ENCODE assay signal across 1 cellular context in the genomic region with DNA sequence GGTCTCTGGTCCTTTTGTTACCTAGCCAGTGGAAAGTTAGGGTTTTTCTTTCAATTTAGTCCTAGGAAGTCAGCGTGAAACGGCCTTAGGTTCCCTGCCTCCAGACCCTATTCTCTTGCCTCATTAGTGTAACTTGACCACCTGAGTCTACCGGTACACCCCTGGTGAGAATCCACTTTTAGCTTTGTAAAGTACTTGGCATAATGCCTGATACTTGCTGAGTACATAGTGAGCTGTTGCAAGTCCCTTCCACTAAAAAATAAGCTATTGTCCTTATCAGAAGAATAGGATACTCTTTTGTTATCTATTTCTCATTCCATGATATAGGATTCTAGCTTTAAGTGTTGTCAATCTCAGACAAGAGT.
TF ChIP-seq lines count a peak whose summit lies in the region.

No MANE protein-coding gene starts in this region.

TF ChIP-seq in GM23338, 12 proteins besides CTCF, POLR2A, EP300 and RAD21 (continued from another document):
- TF ChIP-seq, protein P1, sequence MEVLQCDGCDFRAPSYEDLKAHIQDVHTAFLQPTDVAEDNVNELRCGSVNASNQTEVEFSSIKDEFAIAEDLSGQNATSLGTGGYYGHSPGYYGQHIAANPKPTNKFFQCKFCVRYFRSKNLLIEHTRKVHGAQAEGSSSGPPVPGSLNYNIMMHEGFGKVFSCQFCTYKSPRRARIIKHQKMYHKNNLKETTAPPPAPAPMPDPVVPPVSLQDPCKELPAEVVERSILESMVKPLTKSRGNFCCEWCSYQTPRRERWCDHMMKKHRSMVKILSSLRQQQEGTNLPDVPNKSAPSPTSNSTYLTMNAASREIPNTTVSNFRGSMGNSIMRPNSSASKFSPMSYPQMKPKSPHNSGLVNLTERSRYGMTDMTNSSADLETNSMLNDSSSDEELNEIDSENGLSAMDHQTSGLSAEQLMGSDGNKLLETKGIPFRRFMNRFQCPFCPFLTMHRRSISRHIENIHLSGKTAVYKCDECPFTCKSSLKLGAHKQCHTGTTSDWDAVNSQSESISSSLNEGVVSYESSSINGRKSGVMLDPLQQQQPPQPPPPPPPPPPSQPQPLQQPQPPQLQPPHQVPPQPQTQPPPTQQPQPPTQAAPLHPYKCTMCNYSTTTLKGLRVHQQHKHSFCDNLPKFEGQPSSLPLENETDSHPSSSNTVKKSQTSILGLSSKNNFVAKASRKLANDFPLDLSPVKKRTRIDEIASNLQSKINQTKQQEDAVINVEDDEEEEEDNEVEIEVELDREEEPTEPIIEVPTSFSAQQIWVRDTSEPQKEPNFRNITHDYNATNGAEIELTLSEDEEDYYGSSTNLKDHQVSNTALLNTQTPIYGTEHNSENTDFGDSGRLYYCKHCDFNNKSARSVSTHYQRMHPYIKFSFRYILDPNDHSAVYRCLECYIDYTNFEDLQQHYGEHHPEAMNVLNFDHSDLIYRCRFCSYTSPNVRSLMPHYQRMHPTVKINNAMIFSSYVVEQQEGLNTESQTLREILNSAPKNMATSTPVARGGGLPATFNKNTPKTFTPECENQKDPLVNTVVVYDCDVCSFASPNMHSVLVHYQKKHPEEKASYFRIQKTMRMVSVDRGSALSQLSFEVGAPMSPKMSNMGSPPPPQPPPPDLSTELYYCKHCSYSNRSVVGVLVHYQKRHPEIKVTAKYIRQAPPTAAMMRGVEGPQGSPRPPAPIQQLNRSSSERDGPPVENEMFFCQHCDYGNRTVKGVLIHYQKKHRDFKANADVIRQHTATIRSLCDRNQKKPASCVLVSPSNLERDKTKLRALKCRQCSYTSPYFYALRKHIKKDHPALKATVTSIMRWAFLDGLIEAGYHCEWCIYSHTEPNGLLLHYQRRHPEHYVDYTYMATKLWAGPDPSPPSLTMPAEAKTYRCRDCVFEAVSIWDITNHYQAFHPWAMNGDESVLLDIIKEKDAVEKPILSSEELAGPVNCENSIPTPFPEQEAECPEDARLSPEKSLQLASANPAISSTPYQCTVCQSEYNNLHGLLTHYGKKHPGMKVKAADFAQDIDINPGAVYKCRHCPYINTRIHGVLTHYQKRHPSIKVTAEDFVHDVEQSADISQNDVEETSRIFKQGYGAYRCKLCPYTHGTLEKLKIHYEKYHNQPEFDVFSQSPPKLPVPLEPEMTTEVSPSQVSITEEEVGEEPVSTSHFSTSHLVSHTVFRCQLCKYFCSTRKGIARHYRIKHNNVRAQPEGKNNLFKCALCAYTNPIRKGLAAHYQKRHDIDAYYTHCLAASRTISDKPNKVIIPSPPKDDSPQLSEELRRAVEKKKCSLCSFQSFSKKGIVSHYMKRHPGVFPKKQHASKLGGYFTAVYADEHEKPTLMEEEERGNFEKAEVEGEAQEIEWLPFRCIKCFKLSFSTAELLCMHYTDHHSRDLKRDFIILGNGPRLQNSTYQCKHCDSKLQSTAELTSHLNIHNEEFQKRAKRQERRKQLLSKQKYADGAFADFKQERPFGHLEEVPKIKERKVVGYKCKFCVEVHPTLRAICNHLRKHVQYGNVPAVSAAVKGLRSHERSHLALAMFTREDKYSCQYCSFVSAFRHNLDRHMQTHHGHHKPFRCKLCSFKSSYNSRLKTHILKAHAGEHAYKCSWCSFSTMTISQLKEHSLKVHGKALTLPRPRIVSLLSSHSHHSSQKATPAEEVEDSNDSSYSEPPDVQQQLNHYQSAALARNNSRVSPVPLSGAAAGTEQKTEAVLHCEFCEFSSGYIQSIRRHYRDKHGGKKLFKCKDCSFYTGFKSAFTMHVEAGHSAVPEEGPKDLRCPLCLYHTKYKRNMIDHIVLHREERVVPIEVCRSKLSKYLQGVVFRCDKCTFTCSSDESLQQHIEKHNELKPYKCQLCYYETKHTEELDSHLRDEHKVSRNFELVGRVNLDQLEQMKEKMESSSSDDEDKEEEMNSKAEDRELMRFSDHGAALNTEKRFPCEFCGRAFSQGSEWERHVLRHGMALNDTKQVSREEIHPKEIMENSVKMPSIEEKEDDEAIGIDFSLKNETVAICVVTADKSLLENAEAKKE (CRISPR knock-in tag; IDR thresholded peaks at IDR 0.05), result no peak
